9 cellular contexts compared by ENCODE assay signal in genomic region chrX:100895365-100896075, GRCh38. TPM values are rescaled to one million over a fixed set of nuclear protein-coding genes. Genes with fewer than 3 reads are reported as not detected.
A peak's percentile ranks its signal among the peaks of the same experiment; 100 is the strongest.
DNase-seq lines count a peak whose midpoint lies in the region; ATAC-seq and TF ChIP-seq lines count a peak whose summit lies in the region.
"Had no signal": no experiment of that assay in that cellular context is flagged by ENCODE, and none has a peak within 500 bp of the region (broad histone marks: within the 10 kb centered on the region; RNA-seq: fewer than 3 reads in every experiment).

No MANE protein-coding gene starts in this region.

- H3K4me1 ChIP-seq in CD4-positive, CD25-positive, alpha-beta regulatory T cell (ENCODE audit: control insufficient read depth, insufficient read depth, low read length, poor library complexity, severe bottlenecking), result no peaks in the 10 kb centered on the region
- peaks cover 6% of the 10 kb centered on the region for H3K4me1 ChIP-seq in foreskin keratinocyte

- TF ChIP-seq CTCF in GM12872 (IDR thresholded peaks at IDR 0.05; ENCODE audit: insufficient read depth, low read depth, low read length) (peak; percentile 35; the same call in 1 of the 3 replicates), SU-DHL-6 (IDR thresholded peaks at IDR 0.05; ENCODE audit: insufficient read depth, low read length, poor library complexity, severe bottlenecking) (peak; percentile 23), foreskin keratinocyte (conservative IDR thresholded peaks at IDR 0.05) (peak; percentile 66)

- no peak overlapping the region for H3K27ac Mint-ChIP-seq in CD4-positive, CD25-positive, alpha-beta regulatory T cell
- no peak overlapping the region for H3K27ac Mint-ChIP-seq in stimulated activated naive B cell treated with anti-CD40 and anti-IgM and Interleukin-4, amounts not matched to agents 10 μg/mL and 1 μg/mL and 100 μg/mL, for 72 hours

- no peaks in the 10 kb centered on the region for H3K79me2 ChIP-seq in SU-DHL-6 (ENCODE audit: insufficient read depth, low read length)

- H4K20me1 ChIP-seq in SU-DHL-6 (ENCODE audit: low read depth, low read length), result no peaks in the 10 kb centered on the region

- H3K9me3 Mint-ChIP-seq in CD4-positive, CD25-positive, alpha-beta regulatory T cell, result peaks cover 0 to 2% (median 0%) of the 10 kb centered on the region in 7 donors
- H3K9me3 Mint-ChIP-seq in stimulated activated naive B cell treated with anti-CD40 and anti-IgM and Interleukin-4, amounts not matched to agents 10 μg/mL and 1 μg/mL and 100 μg/mL, for 72 hours, result no peaks in the 10 kb centered on the region

- DNase-seq in CD4-positive, CD25-positive, alpha-beta regulatory T cell, result peak in 2 of 3 donors; percentile 24 to 41
- peak; percentile 23 for DNase-seq in HuH-7 (ENCODE audit: low spot score)
- peak; percentile 86 to 93 for DNase-seq in foreskin keratinocyte
- DNase-seq in stimulated activated naive B cell treated with anti-CD40 and anti-IgM and Interleukin-4, amounts not matched to agents 10 μg/mL and 1 μg/mL and 100 μg/mL, for 72 hours, result peak; percentile 2
- no peak for DNase-seq in amygdala (lab: John Stamatoyannopoulos, UW)
- no peak for DNase-seq in left cardiac atrium

- no peak overlapping the region for H3K27ac ChIP-seq in CD4-positive, CD25-positive, alpha-beta regulatory T cell (ENCODE audit: insufficient read depth, low read length, poor library complexity, severe bottlenecking)
- H3K27ac ChIP-seq in SU-DHL-6 (ENCODE audit: low read depth, low read length) (no peak overlapping the region), foreskin keratinocyte (no peak overlapping the region)

- no peaks in the 10 kb centered on the region for H3K27me3 ChIP-seq in CD4-positive, CD25-positive, alpha-beta regulatory T cell (ENCODE audit: control insufficient read depth, insufficient read depth, low read length)
- H3K27me3 ChIP-seq in SU-DHL-6 (ENCODE audit: low read length) (no peaks in the 10 kb centered on the region), foreskin keratinocyte (no peaks in the 10 kb centered on the region)

- no peak overlapping the region for H3K4me3 ChIP-seq in CD4-positive, CD25-positive, alpha-beta regulatory T cell (ENCODE audit: low read depth, low read length)
- H3K4me3 ChIP-seq in SU-DHL-6 (ENCODE audit: insufficient read depth, low read length, poor library complexity, severe bottlenecking), result no peak overlapping the region

- no peak overlapping the region for H3K4me3 Mint-ChIP-seq in CD4-positive, CD25-positive, alpha-beta regulatory T cell
- H3K4me3 Mint-ChIP-seq in stimulated activated naive B cell treated with anti-CD40 and anti-IgM and Interleukin-4, amounts not matched to agents 10 μg/mL and 1 μg/mL and 100 μg/mL, for 72 hours, result no peak overlapping the region

- no peaks in the 10 kb centered on the region for H3F3A ChIP-seq in SU-DHL-6 (ENCODE audit: insufficient read depth)

- no peaks in the 10 kb centered on the region for H3K9me2 ChIP-seq in SU-DHL-6 (replicated peaks; ENCODE audit: insufficient read depth, low read length)

- no peaks in the 10 kb centered on the region for H3K4me1 Mint-ChIP-seq in CD4-positive, CD25-positive, alpha-beta regulatory T cell
- peaks cover 4 to 22% of the 10 kb centered on the region in 2 donors for H3K4me1 Mint-ChIP-seq in stimulated activated naive B cell treated with anti-CD40 and anti-IgM and Interleukin-4, amounts not matched to agents 10 μg/mL and 1 μg/mL and 100 μg/mL, for 72 hours

- H3K9me3 ChIP-seq in CD4-positive, CD25-positive, alpha-beta regulatory T cell (ENCODE audit: control insufficient read depth in 2 of 2, low read length in 2 of 2), result no peaks in the 10 kb centered on the region
- H3K9me3 ChIP-seq in SU-DHL-6 (ENCODE audit: insufficient read depth, low read length), result no peaks in the 10 kb centered on the region

- H2AFZ ChIP-seq in SU-DHL-6 (ENCODE audit: low read depth, low read length, severe bottlenecking), result no peak overlapping the region

- no peak overlapping the region for H3K9ac ChIP-seq in SU-DHL-6 (ENCODE audit: low read length)

- H3K36me3 ChIP-seq in CD4-positive, CD25-positive, alpha-beta regulatory T cell (ENCODE audit: control insufficient read depth, insufficient read depth, low read length), result no peaks in the 10 kb centered on the region
- H3K36me3 ChIP-seq in SU-DHL-6 (ENCODE audit: low read length), result no peaks in the 10 kb centered on the region

- H3K4me2 ChIP-seq in SU-DHL-6 (ENCODE audit: low read depth, low read length, poor library complexity, severe bottlenecking), result no peak overlapping the region

- H3K27me3 Mint-ChIP-seq in CD4-positive, CD25-positive, alpha-beta regulatory T cell, result no peaks in the 10 kb centered on the region
- no peaks in the 10 kb centered on the region for H3K27me3 Mint-ChIP-seq in stimulated activated naive B cell treated with anti-CD40 and anti-IgM and Interleukin-4, amounts not matched to agents 10 μg/mL and 1 μg/mL and 100 μg/mL, for 72 hours

- ATAC-seq in CD4-positive, CD25-positive, alpha-beta regulatory T cell (ENCODE audit: low read depth in 2 of 2), result no peak
- ATAC-seq in foreskin keratinocyte (peak; percentile 99), left cardiac atrium (no peak)
- peak; percentile 59 to 74 for ATAC-seq in stimulated activated naive B cell treated with anti-CD40 and anti-IgM and Interleukin-4, amounts not matched to agents 10 μg/mL and 1 μg/mL and 100 μg/mL, for 72 hours (replicated peaks)

- intact Hi-C loops in left cardiac atrium (cut with DNase I), result loop anchor here in 1 of 2 donors (5.0 kb wide), 1 partner anchor 392 kb away; no protein-coding TSS in a partner anchor

- no peaks in the 10 kb centered on the region for H3K36me3 Mint-ChIP-seq in CD4-positive, CD25-positive, alpha-beta regulatory T cell
- no peaks in the 10 kb centered on the region for H3K36me3 Mint-ChIP-seq in stimulated activated naive B cell treated with anti-CD40 and anti-IgM and Interleukin-4, amounts not matched to agents 10 μg/mL and 1 μg/mL and 100 μg/mL, for 72 hours

RNA-seq across cellular contexts. Expression of gene NOX1, which starts 21.4 kb away (rescaled TPM):
- total RNA-seq in CD4-positive, CD25-positive, alpha-beta regulatory T cell, result not detected
- not detected for polyA plus RNA-seq in CD4-positive, CD25-positive, alpha-beta regulatory T cell
- total RNA-seq in foreskin keratinocyte (not detected in 2 replicates), left cardiac atrium (not detected)
- polyA plus RNA-seq in foreskin keratinocyte, result not detected in 2 replicates
- total RNA-seq: mononuclear cell had no signal

RNA-seq across cellular contexts. Expression of gene XKRX, which starts 33.2 kb away (rescaled TPM):
- 1.2 TPM for total RNA-seq in CD4-positive, CD25-positive, alpha-beta regulatory T cell
- under 1 TPM in 3 of 4 donors, not detected in 1; 0.07 to 0.49 (median 0.44) TPM for polyA plus RNA-seq in CD4-positive, CD25-positive, alpha-beta regulatory T cell
- 0.07 and 0.14 TPM in 2 replicates for total RNA-seq in foreskin keratinocyte
- 0.03 and 0.06 TPM in 2 replicates for polyA plus RNA-seq in foreskin keratinocyte
- total RNA-seq in left cardiac atrium, result not detected

Comparison
In these comparisons a context has a peak if more than half of its experiments do, and no peak if none do; other contexts are left out.
1. ATAC-seq: peak in foreskin keratinocyte (single experiment) and stimulated activated naive B cell treated with anti-CD40 and anti-IgM and Interleukin-4, amounts not matched to agents 10 μg/mL and 1 μg/mL and 100 μg/mL, for 72 hours (2 of 2); none in CD4-positive, CD25-positive, alpha-beta regulatory T cell (0 of 2) and left cardiac atrium (0 of 2).
2. DNase-seq: peak in CD4-positive, CD25-positive, alpha-beta regulatory T cell (2 of 3), HuH-7 (single experiment), foreskin keratinocyte (2 of 2) and stimulated activated naive B cell treated with anti-CD40 and anti-IgM and Interleukin-4, amounts not matched to agents 10 μg/mL and 1 μg/mL and 100 μg/mL, for 72 hours (single experiment); none in amygdala (0 of 56) and left cardiac atrium (single experiment).
3. Peak in every context shown above with its lines, with median percentiles within 50 percentile points of each other: CTCF ChIP-seq.